In the genomic region with DNA sequence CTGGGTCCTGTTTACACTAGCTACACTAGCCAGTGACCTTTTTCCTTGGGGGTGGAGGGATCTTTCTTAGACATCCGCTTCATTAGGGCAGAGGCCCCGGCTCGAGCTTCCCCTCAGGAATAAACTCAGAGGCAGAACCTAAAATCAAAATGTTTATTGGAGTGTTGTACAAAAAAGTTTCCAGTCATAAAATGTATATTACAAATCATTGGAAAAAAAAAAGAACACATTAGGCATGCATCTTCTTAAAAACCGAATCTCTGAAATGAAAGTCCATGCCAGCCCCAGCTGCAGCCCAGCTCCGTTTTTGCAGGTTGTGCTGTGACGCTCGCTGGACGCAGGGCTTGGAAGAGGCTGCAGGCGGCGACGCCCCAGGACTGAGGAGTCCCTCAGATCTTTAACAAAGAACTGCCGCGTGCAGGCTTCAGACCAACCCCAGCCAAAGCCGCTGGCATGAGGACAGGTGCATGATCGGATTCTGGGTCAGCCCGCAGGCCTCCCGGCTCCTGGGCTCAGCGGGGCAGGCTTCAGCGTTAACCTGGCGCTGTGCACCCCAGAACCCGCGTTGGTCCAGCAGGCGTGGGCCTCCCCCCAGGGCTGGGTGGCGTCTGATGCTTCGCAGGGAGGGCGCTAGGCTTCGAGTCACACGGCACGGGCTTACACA, we compare ENCODE assay signal across 8 cellular contexts. TPM values are rescaled to one million over a fixed set of nuclear protein-coding genes. Genes with fewer than 3 reads are reported as not detected.
DNase-seq lines count a peak whose midpoint lies in the region; ATAC-seq and TF ChIP-seq lines count a peak whose summit lies in the region.

No MANE protein-coding gene starts in this region.

- peaks cover 14% of the 10 kb centered on the region for H3K4me1 ChIP-seq in Karpas-422 (ENCODE audit: low read length)

- no peaks in the 10 kb centered on the region for H3K36me3 ChIP-seq in Karpas-422 (ENCODE audit: insufficient read depth, low read length)

- H3K9me3 Mint-ChIP-seq in CD4-positive, alpha-beta T cell: no peaks in the 10 kb centered on the region
- peaks cover 0 to 3% (median 0%) of the 10 kb centered on the region in 5 experiments for H3K9me3 Mint-ChIP-seq in brain
- no peaks in the 10 kb centered on the region for H3K9me3 Mint-ChIP-seq in stimulated activated effector memory CD8-positive, alpha-beta T cell treated with anti-CD3 and anti-CD28 coated beads, Interleukin-12 subunit alpha, Interleukin-12 subunit beta, amount 100 ng/mL, for 72 hours

- peak overlapping the region; percentile 86; the same call in 1 of the 2 replicates for H3K4me3 ChIP-seq in Karpas-422 (ENCODE audit: low read length)

- TF ChIP-seq CTCF in CD4-positive, alpha-beta T cell (IDR thresholded peaks at IDR 0.05): no peak
- no peak for TF ChIP-seq CTCF in brain (conservative IDR thresholded peaks at IDR 0.05)

- H3K36me3 Mint-ChIP-seq in CD4-positive, alpha-beta T cell (ENCODE audit: low read depth): peaks cover 9% of the 10 kb centered on the region
- H3K36me3 Mint-ChIP-seq in brain: no peaks in the 10 kb centered on the region
- peaks cover 77% of the 10 kb centered on the region for H3K36me3 Mint-ChIP-seq in stimulated activated effector memory CD8-positive, alpha-beta T cell treated with anti-CD3 and anti-CD28 coated beads, Interleukin-12 subunit alpha, Interleukin-12 subunit beta, amount 100 ng/mL, for 72 hours

- peak overlapping the region; percentile 91 for H3K27ac ChIP-seq in CD4-positive, alpha-beta T cell (ENCODE audit: low read depth, low read length)
- H3K27ac ChIP-seq in Karpas-422 (ENCODE audit: low read length): no peak overlapping the region; the same call in 1 of the 2 replicates

- H3K27me3 Mint-ChIP-seq in CD4-positive, alpha-beta T cell: no peaks in the 10 kb centered on the region
- H3K27me3 Mint-ChIP-seq in brain: peaks cover 9% of the 10 kb centered on the region

- no peaks in the 10 kb centered on the region for H3K9me3 ChIP-seq in CD4-positive, alpha-beta T cell (ENCODE audit: control insufficient read depth, low read length)
- H3K9me3 ChIP-seq in Karpas-422 (ENCODE audit: low read length): no peaks in the 10 kb centered on the region

- H3K9me2 ChIP-seq in Karpas-422 (replicated peaks; ENCODE audit: insufficient read depth, low read length): no peaks in the 10 kb centered on the region

- peaks cover 22% of the 10 kb centered on the region for H4K20me1 ChIP-seq in Karpas-422 (ENCODE audit: insufficient read depth, low read depth, low read length)

- peak overlapping the region; percentile 97 for H3K4me2 ChIP-seq in Karpas-422 (ENCODE audit: low read depth, low read length, poor library complexity, severe bottlenecking)

- H3K79me2 ChIP-seq in Karpas-422 (ENCODE audit: low read length): peaks cover 21% of the 10 kb centered on the region

- POLR2A ChIA-PET in CD4-positive, alpha-beta T cell (lab: Charles Lee): interaction anchor here (0.7 to 2.1 kb wide), 22 partner anchors 13 to 1159 kb away, joined by 3 to 36 read pairs (median 4); partner anchors contain the start of genes AP3D1, CIRBP, FAM174C and GADD45B

- CTCF ChIA-PET in CD4-positive, alpha-beta T cell (lab: Charles Lee): interaction anchor here (0.9 to 2.6 kb wide), 5 partner anchors 29 to 321 kb away, joined by 3 to 9 read pairs (median 4); partner anchors contain the start of gene LMNB2

- H3K27ac Mint-ChIP-seq in CD4-positive, alpha-beta T cell: peak overlapping the region; percentile 93
- peak overlapping the region; percentile 98 to 100 (median 99) for H3K27ac Mint-ChIP-seq in brain
- peak overlapping the region; percentile 98 for H3K27ac Mint-ChIP-seq in stimulated activated effector memory CD8-positive, alpha-beta T cell treated with anti-CD3 and anti-CD28 coated beads, Interleukin-12 subunit alpha, Interleukin-12 subunit beta, amount 100 ng/mL, for 72 hours

- peak overlapping the region; percentile 92 for H3K4me3 Mint-ChIP-seq in CD4-positive, alpha-beta T cell
- peak overlapping the region; percentile 93 to 97 (median 95) for H3K4me3 Mint-ChIP-seq in brain
- H3K4me3 Mint-ChIP-seq in stimulated activated effector memory CD8-positive, alpha-beta T cell treated with anti-CD3 and anti-CD28 coated beads, Interleukin-12 subunit alpha, Interleukin-12 subunit beta, amount 100 ng/mL, for 72 hours: peak overlapping the region; percentile 95

- no peak for ATAC-seq in CD4-positive, alpha-beta T cell (ENCODE audit: poor library complexity)
- ATAC-seq in stimulated activated effector memory CD8-positive, alpha-beta T cell treated with anti-CD3 and anti-CD28 coated beads, Interleukin-12 subunit alpha, Interleukin-12 subunit beta, amount 100 ng/mL, for 72 hours: no peak
- ATAC-seq in GM21423 (IDR thresholded peaks at IDR 0.05; ENCODE audit: unreplicated experiment): no peak
- ATAC-seq in HG03342 (IDR thresholded peaks at IDR 0.05; ENCODE audit: unreplicated experiment): no peak

- DNase-seq in CD4-positive, alpha-beta T cell: no peak
- no peak for DNase-seq in Karpas-422
- DNase-seq in islet precursor cell: peak; percentile 66
- DNase-seq in stimulated activated effector memory CD8-positive, alpha-beta T cell treated with anti-CD3 and anti-CD28 coated beads, Interleukin-12 subunit alpha, Interleukin-12 subunit beta, amount 100 ng/mL, for 72 hours (ENCODE audit: low spot score in 2 of 2): no peak
- DNase-seq in NCI-H446 treated with DMSO at 0.1 percent for 48 hours (lab: John Stamatoyannopoulos, UW): no peak

- H2AFZ ChIP-seq in Karpas-422 (ENCODE audit: low read length): no peak overlapping the region

- H3K27me3 ChIP-seq in CD4-positive, alpha-beta T cell (ENCODE audit: control insufficient read depth, insufficient read depth, low read length): no peaks in the 10 kb centered on the region
- H3K27me3 ChIP-seq in Karpas-422 (ENCODE audit: low read length): no peaks in the 10 kb centered on the region

- intact Hi-C loops in CD4-positive, alpha-beta T cell (cut with DNase I, micrococcal nuclease): loop anchor here in 1 of 2 experiments (5.0 kb wide), 1 partner anchor 101 kb away; the partner anchor contains the start of genes LSM7 and SPPL2B

- peak overlapping the region; percentile 99 for H3K9ac ChIP-seq in Karpas-422 (ENCODE audit: low read length)

- peaks cover 15% of the 10 kb centered on the region for H3K4me1 Mint-ChIP-seq in CD4-positive, alpha-beta T cell (ENCODE audit: low read depth)
- peaks cover 27% of the 10 kb centered on the region for H3K4me1 Mint-ChIP-seq in brain
- peaks cover 17% of the 10 kb centered on the region for H3K4me1 Mint-ChIP-seq in stimulated activated effector memory CD8-positive, alpha-beta T cell treated with anti-CD3 and anti-CD28 coated beads, Interleukin-12 subunit alpha, Interleukin-12 subunit beta, amount 100 ng/mL, for 72 hours

RNA-seq across cellular contexts. Expression of gene TIMM13, which starts 0.8 kb away (rescaled TPM):
- 10 to 100 TPM; 17.3 to 22.3 TPM for total RNA-seq in CD4-positive, alpha-beta T cell
- 49.3 and 66.5 TPM in 2 replicates for total RNA-seq in Karpas-422 (2014; rRNA removed; shearing (Covaris generic); ENCODE audit: low replicate concordance)
- polyA plus RNA-seq in brain (ENCODE audit: insufficient read depth, low read depth, low replicate concordance): 121 TPM

RNA-seq across cellular contexts. Expression of gene LMNB2, which starts 28.6 kb away (rescaled TPM):
- 1 to 10 TPM; 9.7 to 10.0 TPM for total RNA-seq in CD4-positive, alpha-beta T cell
- total RNA-seq in Karpas-422 (2014; rRNA removed; shearing (Covaris generic); ENCODE audit: low replicate concordance): 20.8 and 80.2 TPM in 2 replicates
- 80.9 TPM for polyA plus RNA-seq in brain (ENCODE audit: insufficient read depth, low read depth, low replicate concordance)

RNA-seq across cellular contexts. Expression of gene GADD45B, which starts 47.8 kb away (rescaled TPM):
- total RNA-seq in CD4-positive, alpha-beta T cell: 100 to 1,000 TPM; 284 to 285 TPM
- 8.6 and 11.0 TPM in 2 replicates for total RNA-seq in Karpas-422 (2014; rRNA removed; shearing (Covaris generic); ENCODE audit: low replicate concordance)
- polyA plus RNA-seq in brain (ENCODE audit: insufficient read depth, low read depth, low replicate concordance): 28.4 TPM

Comparison
In these comparisons a context has a peak if more than half of its experiments do, and no peak if none do; other contexts are left out.
1. RNA of gene GADD45B, which starts 47.8 kb away (total RNA-seq): 284 to 285 TPM in CD4-positive, alpha-beta T cell; 8.6 to 11.0 TPM in Karpas-422; every median in the first group is over 10 times any median in the second.
2. Peak in every context shown above with its lines, with median percentiles within 50 percentile points of each other: H3K27ac Mint-ChIP-seq and H3K4me3 Mint-ChIP-seq.